In genomic region chr6:166678426-166678825, GRCh38 we compare ENCODE assay signal across 23 cellular contexts. TPM values are rescaled to one million over a fixed set of nuclear protein-coding genes. Genes with fewer than 3 reads are reported as not detected.
DNase-seq lines count a peak whose midpoint lies in the region; ATAC-seq and TF ChIP-seq lines count a peak whose summit lies in the region.
"Had no signal": no experiment of that assay in that cellular context is flagged by ENCODE, and none has a peak within 500 bp of the region (broad histone marks: within the 10 kb centered on the region; RNA-seq: fewer than 3 reads in every experiment).

No MANE protein-coding gene starts in this region.

- no peaks in the 10 kb centered on the region for H3K36me3 ChIP-seq in sigmoid colon
- H3K36me3 ChIP-seq: ascending aorta had no signal

- H3K4me3 ChIP-seq in fibroblast of the aortic adventitia (ENCODE audit: low read depth, low read length) (no peak overlapping the region), sigmoid colon (no peak overlapping the region)
- H3K4me3 ChIP-seq: ascending aorta, psoas muscle had no signal

- no peak for ATAC-seq in GM19351 (IDR thresholded peaks at IDR 0.05; ENCODE audit: unreplicated experiment)
- ATAC-seq: psoas muscle had no signal

- H3K27me3 ChIP-seq in sigmoid colon, result no peaks in the 10 kb centered on the region
- H3K27me3 ChIP-seq: ascending aorta had no signal

- no peak overlapping the region for H3K27ac ChIP-seq in sigmoid colon
- H3K27ac ChIP-seq: ascending aorta, HL-60, KMS-11, psoas muscle, VCaP had no signal

- 52 to 79% methylated on average over 10 of the region's 10 CpGs for WGBS in sigmoid colon, 2 donors

- no peak for TF ChIP-seq EP300 in sigmoid colon (IDR thresholded peaks at IDR 0.05)

- no peak for TF ChIP-seq CTCF in fibroblast of the aortic adventitia (IDR thresholded peaks at IDR 0.05; ENCODE audit: insufficient read depth, low read length)
- TF ChIP-seq CTCF in progenitor cell of endocrine pancreas (IDR thresholded peaks at IDR 0.05; ENCODE audit: unreplicated experiment), result no peak
- TF ChIP-seq CTCF in sigmoid colon (IDR thresholded peaks at IDR 0.05), result no peak

- H3K9me3 Mint-ChIP-seq in progenitor cell of endocrine pancreas (ENCODE audit: low read depth), result peaks cover 11% of the 10 kb centered on the region
- H3K9me3 Mint-ChIP-seq: activated naive CD4-positive, alpha-beta T cell treated with anti-CD3 and anti-CD28 coated beads, Interleukin-2, amount 10 ng/mL, durations not matched to agents 7 days and 5 days; activated T-cell treated with anti-CD3 and anti-CD28 coated beads, Interleukin-2, amount 50 U/mL, for 24 hours; CD4-positive, alpha-beta T cell had no signal

- H3K27ac Mint-ChIP-seq in progenitor cell of endocrine pancreas, result peak overlapping the region; percentile 93
- H3K27ac Mint-ChIP-seq: activated CD4-positive, alpha-beta memory T cell treated with anti-CD3 and anti-CD28 coated beads for 36 hours; activated naive CD4-positive, alpha-beta T cell treated with anti-CD3 and anti-CD28 coated beads, Interleukin-2, amount 10 ng/mL, durations not matched to agents 7 days and 5 days; activated T-cell treated with anti-CD3 and anti-CD28 coated beads, Interleukin-2, amount 50 U/mL, for 24 hours; CD4-positive, alpha-beta T cell had no signal

- H3K9me3 ChIP-seq in sigmoid colon, result no peaks in the 10 kb centered on the region
- H3K9me3 ChIP-seq: ascending aorta, psoas muscle had no signal

- intact Hi-C loops in sigmoid colon (cut with DNase I), result no loop called here

- no peak overlapping the region for H3K4me3 Mint-ChIP-seq in progenitor cell of endocrine pancreas (ENCODE audit: low read depth)
- H3K4me3 Mint-ChIP-seq: activated CD4-positive, alpha-beta memory T cell treated with anti-CD3 and anti-CD28 coated beads for 36 hours; activated naive CD4-positive, alpha-beta T cell treated with anti-CD3 and anti-CD28 coated beads, Interleukin-2, amount 10 ng/mL, durations not matched to agents 7 days and 5 days; activated T-cell treated with anti-CD3 and anti-CD28 coated beads, Interleukin-2, amount 50 U/mL, for 24 hours; CD4-positive, alpha-beta T cell; neural crest cell had no signal

- H3K4me1 ChIP-seq in sigmoid colon, result peaks cover 0 to 10% (median 0%) of the 10 kb centered on the region in 4 donors

- no peak for TF ChIP-seq POLR2A in sigmoid colon (IDR thresholded peaks at IDR 0.05)

- DNase-seq in Daoy (ENCODE audit: low read depth) (peak; percentile 19), amniotic epithelial cell (ENCODE audit: low read depth) (peak; percentile 59), fibroblast of the aortic adventitia (ENCODE audit: low read depth) (peak; percentile 7), progenitor cell of endocrine pancreas (ENCODE audit: low spot score, unreplicated experiment) (no peak), sigmoid colon (no peak), T-helper 2 cell (no peak)
- no peak for DNase-seq in activated CD8-positive, alpha-beta memory T cell treated with anti-CD3 and anti-CD28 coated beads, Interleukin-2, amount 50 U/mL, for 48 hours
- DNase-seq: activated CD4-positive, alpha-beta memory T cell treated with anti-CD3 and anti-CD28 coated beads for 36 hours; activated naive CD4-positive, alpha-beta T cell treated with anti-CD3 and anti-CD28 coated beads, Interleukin-2, amount 10 ng/mL, durations not matched to agents 7 days and 5 days; activated T-cell treated with anti-CD3 and anti-CD28 coated beads, Interleukin-2, amount 50 U/mL, for 24 hours; CD4-positive, alpha-beta T cell; midbrain; NCI-H1105; NCI-H2107; NCI-H524; psoas muscle; stimulated activated CD4-positive, alpha-beta T cell treated with anti-CD3 and anti-CD28 coated beads, Interleukin-4, amount 100 ng/mL, for 4 hours had no signal

- H3K4me1 Mint-ChIP-seq in progenitor cell of endocrine pancreas (ENCODE audit: low read depth), result peaks cover 23% of the 10 kb centered on the region
- H3K4me1 Mint-ChIP-seq: activated naive CD4-positive, alpha-beta T cell treated with anti-CD3 and anti-CD28 coated beads, Interleukin-2, amount 10 ng/mL, durations not matched to agents 7 days and 5 days had no signal

- H3K36me3 Mint-ChIP-seq in progenitor cell of endocrine pancreas (ENCODE audit: insufficient read depth), result peaks cover 5% of the 10 kb centered on the region
- H3K36me3 Mint-ChIP-seq: activated CD4-positive, alpha-beta memory T cell treated with anti-CD3 and anti-CD28 coated beads for 36 hours; activated naive CD4-positive, alpha-beta T cell treated with anti-CD3 and anti-CD28 coated beads, Interleukin-2, amount 10 ng/mL, durations not matched to agents 7 days and 5 days had no signal

- H3K27me3 Mint-ChIP-seq in progenitor cell of endocrine pancreas, result peaks cover 8% of the 10 kb centered on the region
- H3K27me3 Mint-ChIP-seq: activated CD4-positive, alpha-beta memory T cell treated with anti-CD3 and anti-CD28 coated beads for 36 hours had no signal

RNA-seq across cellular contexts. Expression of gene RPS6KA2, which starts 51.4 kb away (rescaled TPM):
- 5.5 and 6.7 TPM in 2 replicates for total RNA-seq in Daoy (2014; rRNA removed; shearing (Covaris generic))
- total RNA-seq in fibroblast of the aortic adventitia (ENCODE audit: low replicate concordance), result 32.5 and 89.7 TPM in 2 replicates
- total RNA-seq in progenitor cell of endocrine pancreas, result 37.5 and 43.1 TPM in 2 replicates
- 10 to 100 TPM; 27.8 to 44.7 (median 32.3) TPM for total RNA-seq in sigmoid colon
- 10 to 100 TPM in 2 of 3 donors, 1 to 10 TPM in 1; 6.5 to 14.7 (median 12.6) TPM for polyA plus RNA-seq in sigmoid colon

Comparison
In these comparisons a context has a peak if more than half of its experiments do, and no peak if none do; other contexts are left out.
1. DNase-seq: peak in Daoy (single experiment), amniotic epithelial cell (single experiment) and fibroblast of the aortic adventitia (single experiment); none in progenitor cell of endocrine pancreas (single experiment), sigmoid colon (single experiment), T-helper 2 cell (0 of 5) and activated CD8-positive, alpha-beta memory T cell treated with anti-CD3 and anti-CD28 coated beads, Interleukin-2, amount 50 U/mL, for 48 hours (single experiment).